ENCODE assay signal across 9 cellular contexts in the genomic region with DNA sequence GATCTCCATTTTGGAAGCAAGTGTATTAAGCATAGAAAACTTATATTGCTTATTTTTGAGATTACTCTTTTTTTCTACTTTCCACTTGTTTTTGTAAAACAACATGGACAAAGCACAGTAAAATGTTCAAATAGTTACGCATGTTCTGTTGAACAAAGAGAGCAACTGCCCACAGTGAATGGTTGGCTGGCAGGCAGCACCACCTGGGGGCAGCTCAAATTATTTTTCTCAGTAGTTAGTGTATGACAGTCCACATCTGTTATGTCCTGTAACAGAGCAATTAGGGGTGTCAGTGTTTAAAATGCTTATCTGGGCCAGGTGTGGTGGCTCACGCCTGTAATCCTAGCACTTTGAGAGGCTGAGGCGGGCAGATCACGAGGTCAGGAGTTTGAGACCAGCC. TPM values are rescaled to one million over a fixed set of nuclear protein-coding genes. Genes with fewer than 3 reads are reported as not detected.
A peak's percentile ranks its signal among the peaks of the same experiment; 100 is the strongest.
DNase-seq lines count a peak whose midpoint lies in the region; ATAC-seq, FAIRE-seq and TF ChIP-seq lines count a peak whose summit lies in the region.
"Had no signal": no experiment of that assay in that cellular context is flagged by ENCODE, and none has a peak within 500 bp of the region (broad histone marks: within the 10 kb centered on the region; RNA-seq: fewer than 3 reads in every experiment).

No MANE protein-coding gene starts in this region.

- ATAC-seq in HepG2 (peak; percentile 87), HG03520 (IDR thresholded peaks at IDR 0.05; ENCODE audit: unreplicated experiment) (no peak), HG03135 (IDR thresholded peaks at IDR 0.05; ENCODE audit: unreplicated experiment) (no peak), HG02970 (IDR thresholded peaks at IDR 0.05; ENCODE audit: low FRiP score, unreplicated experiment) (no peak)

- TF ChIP-seq EP300 in HepG2 (IDR thresholded peaks at IDR 0.05; ENCODE audit: low read depth in 2 of 2, low read length in 2 of 2): no peak
- no peak for TF ChIP-seq EP300 in HepG2 (CRISPR knock-in tag; IDR thresholded peaks at IDR 0.05; ENCODE audit: borderline replicate concordance)

- no peak overlapping the region for H3K4me2 ChIP-seq in HepG2 (ENCODE audit: low read depth, low read length)

- intact Hi-C loops in ascending aorta (cut with DNase I): loop anchor here (2.0 kb wide), 1 partner anchor 232 kb away; no protein-coding TSS in a partner anchor
- intact Hi-C loops in HepG2 (cut with micrococcal nuclease; ENCODE audit: unreplicated experiment): loop anchor here (1.0 kb wide), 1 partner anchor 233 kb away; no protein-coding TSS in a partner anchor

- no peaks in the 10 kb centered on the region for H3K4me1 ChIP-seq in ascending aorta
- H3K4me1 ChIP-seq in HepG2 (ENCODE audit: insufficient read depth, low read length): no peaks in the 10 kb centered on the region
- no peaks in the 10 kb centered on the region for H3K4me1 ChIP-seq in effector memory CD4-positive, alpha-beta T cell (ENCODE audit: control insufficient read depth, insufficient read depth, low read length, poor library complexity, severe bottlenecking)

- H3K27me3 ChIP-seq in ascending aorta (no peaks in the 10 kb centered on the region), HepG2 (ENCODE audit: control insufficient read depth in 1 of 2, insufficient read depth in 2 of 2, low read length in 2 of 2) (0 out of 5 replicates have a peak, but pooled peaks cover 0 to 6% of the 10 kb centered on the region in 2 experiments)
- no peaks in the 10 kb centered on the region for H3K27me3 ChIP-seq in effector memory CD4-positive, alpha-beta T cell (replicated peaks; ENCODE audit: control insufficient read depth, insufficient read depth, low read length, poor library complexity, severe bottlenecking)

- in situ Hi-C loops in HepG2 (cut with HindIII; ENCODE audit: extremely low pct_ligation_motif_present, low pct_unique_long_range_greater_than_20kb): loop anchor here (10.0 kb wide), 1 partner anchor 226 kb away; no protein-coding TSS in a partner anchor

- POLR2A ChIA-PET in HepG2 (lab: Yijun Ruan, JAX): no interaction called here

- no peak for FAIRE-seq in HepG2 (lab: Jason Lieb, UNC)
- FAIRE-seq: islet of Langerhans had no signal

- CTCF ChIA-PET in HepG2 (lab: Yijun Ruan, JAX; ENCODE audit: low intra/inter-chr PET ratio, low total read pairs): interaction anchor here (1.2 to 1.8 kb wide), 2 partner anchors 79 to 232 kb away, joined by 3 to 7 read pairs; no protein-coding TSS in a partner anchor

- TF ChIP-seq POLR2A in HepG2 (IDR thresholded peaks at IDR 0.05; ENCODE audit: insufficient read depth in 1 of 2, low read depth in 2 of 2, low read length in 2 of 2): no peak

- TF ChIP-seq RAD21 in HepG2 (CRISPR knock-in tag; IDR thresholded peaks at IDR 0.05): peak; percentile 45; the same call in 1 of the 2 replicates

- no peaks in the 10 kb centered on the region for H3K9me3 ChIP-seq in ascending aorta
- H3K9me3 ChIP-seq in HepG2 (ENCODE audit: low read length): no peaks in the 10 kb centered on the region
- no peaks in the 10 kb centered on the region for H3K9me3 ChIP-seq in effector memory CD4-positive, alpha-beta T cell (ENCODE audit: control insufficient read depth, low read length)

- H3K4me3 ChIP-seq in HFF-Myc (replicated peaks; ENCODE audit: low read depth, low read length) (no peak overlapping the region), ascending aorta (no peak overlapping the region), HepG2 (replicated peaks in 1 of 3; ENCODE audit: insufficient read depth in 1 of 3, low read depth in 2 of 3, low read length in 3 of 3) (no peak overlapping the region)
- no peak overlapping the region for H3K4me3 ChIP-seq in effector memory CD4-positive, alpha-beta T cell (ENCODE audit: insufficient read depth, low read depth, low read length, poor library complexity, severe bottlenecking)

- H3K36me3 ChIP-seq in ascending aorta (no peaks in the 10 kb centered on the region), HepG2 (replicated peaks in 1 of 2; ENCODE audit: control insufficient read depth in 1 of 2, insufficient read depth in 2 of 2, low read length in 2 of 2) (no peaks in the 10 kb centered on the region)
- no peaks in the 10 kb centered on the region for H3K36me3 ChIP-seq in effector memory CD4-positive, alpha-beta T cell (ENCODE audit: control insufficient read depth, insufficient read depth, low read length)

- DNase-seq in AG09319 (ENCODE audit: extremely low read depth, low read depth) (no peak), HFF-Myc (ENCODE audit: extremely low read depth, low read depth) (no peak), ascending aorta (ENCODE audit: low spot score in 2 of 2) (no peak), HepG2 (ENCODE audit: low spot score) (peak; percentile 10)
- no peak for DNase-seq in effector memory CD4-positive, alpha-beta T cell

- no peaks in the 10 kb centered on the region for H4K20me1 ChIP-seq in HepG2 (ENCODE audit: insufficient read depth, low read length)

- TF ChIP-seq CTCF in AG09319 (IDR thresholded peaks at IDR 0.05; ENCODE audit: low read depth, low read length) (peak; percentile 25), HFF-Myc (IDR thresholded peaks at IDR 0.05; ENCODE audit: low read depth, low read length, missing control alignments) (peak; percentile 25), ascending aorta (IDR thresholded peaks at IDR 0.05) (peak in 2 of 3 experiments; percentile 38 to 45), HepG2 (CRISPR knock-in tag; IDR thresholded peaks at IDR 0.05) (peak; percentile 66)

- no peak overlapping the region for H2AFZ ChIP-seq in HepG2 (ENCODE audit: low read length)

- no peak overlapping the region for H3K9ac ChIP-seq in HepG2 (ENCODE audit: insufficient read depth, low read depth, low read length)

- 8% methylated on average over 4 of the region's 4 CpGs for WGBS in HepG2 (ENCODE audit: low lambda C conversion rate)

- no peak overlapping the region for H3K27ac ChIP-seq in ascending aorta
- no peak overlapping the region for H3K27ac ChIP-seq in HepG2 (ENCODE audit: extremely low read length, insufficient read depth, low read length)
- H3K27ac ChIP-seq in effector memory CD4-positive, alpha-beta T cell (ENCODE audit: insufficient read depth, low read length, poor library complexity, severe bottlenecking): no peak overlapping the region

- no TSS peak for BruUV-seq in HepG2 (replicated peaks; lab: Mats Ljungman, UMichigan)

- H3K79me2 ChIP-seq in HepG2 (ENCODE audit: insufficient read depth, low read length): no peaks in the 10 kb centered on the region

TF ChIP-seq in HepG2, 621 proteins besides CTCF, POLR2A, EP300 and RAD21:
- TF ChIP-seq STAG1 (CRISPR knock-in tag; IDR thresholded peaks at IDR 0.05) (peak; percentile 72), ZNF572 (CRISPR knock-in tag; IDR thresholded peaks at IDR 0.05) (no peak), SMC3 (IDR thresholded peaks at IDR 0.05; ENCODE audit: low read length) (peak; percentile 84), TFDP1 (CRISPR knock-in tag; IDR thresholded peaks at IDR 0.05; ENCODE audit: borderline replicate concordance) (no peak)

RNA-seq across cellular contexts. Expression of gene CACUL1, which starts 46.1 kb away (rescaled TPM):
- 23.6 TPM for total RNA-seq in ascending aorta
- total RNA-seq in HepG2 (2016; rRNA removed; fragmentation: Illumina TruSeq; extraction: Trizol): 31.0 and 43.6 TPM in 2 replicates
- total RNA-seq in HepG2 (2016; cell fraction: cytosol; rRNA removed; fragmentation: Illumina TruSeq; extraction: Trizol; ENCODE audit: low read depth): 9.3 and 13.6 TPM in 2 replicates
- total RNA-seq in HepG2 (2016; cell fraction: insoluble cytoplasmic fraction; rRNA removed; fragmentation: Illumina TruSeq; extraction: Trizol): 29.9 and 40.9 TPM in 2 replicates
- 23.6 and 25.5 TPM in 2 replicates for total RNA-seq in HepG2 (2016; cell fraction: membrane; rRNA removed; fragmentation: Illumina TruSeq; extraction: Trizol)
- 35.3 and 37.2 TPM in 2 replicates for total RNA-seq in HepG2 (2016; cell fraction: nucleus; rRNA removed; fragmentation: Illumina TruSeq; extraction: Trizol)
- polyA plus RNA-seq in HepG2 (2011; rRNA removed): 10.6 and 14.2 TPM in 2 replicates
- 3.9 and 5.9 TPM in 2 replicates for polyA plus RNA-seq in HepG2 (2011; cell fraction: cytosol; rRNA removed)
- 6.9 and 7.8 TPM in 2 replicates for polyA plus RNA-seq in HepG2 (2011; cell fraction: nucleus; rRNA removed)
- polyA plus RNA-seq in HepG2 (2012): 8.3 and 12.1 TPM in 2 replicates
- 2.5 and 3.3 TPM in 2 replicates for polyA plus RNA-seq in HepG2 (2016; cell fraction: cytosol; fragmentation: Illumina TruSeq; extraction: Trizol; ENCODE audit: low read depth)
- polyA plus RNA-seq in HepG2 (2016; cell fraction: insoluble cytoplasmic fraction; fragmentation: Illumina TruSeq; extraction: Trizol; ENCODE audit: low read depth): 18.3 and 18.5 TPM in 2 replicates
- 7.7 and 8.5 TPM in 2 replicates for polyA plus RNA-seq in HepG2 (2016; cell fraction: membrane; fragmentation: Illumina TruSeq; extraction: Trizol; ENCODE audit: low read depth)
- 15.3 and 21.2 TPM in 2 replicates for polyA plus RNA-seq in HepG2 (2016; cell fraction: nucleus; fragmentation: Illumina TruSeq; extraction: Trizol; ENCODE audit: insufficient read depth, low read depth)
- 11.8 and 27.1 TPM in 2 replicates for polyA minus RNA-seq in HepG2 (2011; rRNA and poly(A)+ RNA removed; ENCODE audit: low replicate concordance)
- 18.8 and 27.1 TPM in 2 replicates for polyA minus RNA-seq in HepG2 (2011; cell fraction: cytosol; rRNA and poly(A)+ RNA removed)
- 35.0 and 37.0 TPM in 2 replicates for polyA minus RNA-seq in HepG2 (2011; cell fraction: nucleus; rRNA and poly(A)+ RNA removed)
